In the genomic region with DNA sequence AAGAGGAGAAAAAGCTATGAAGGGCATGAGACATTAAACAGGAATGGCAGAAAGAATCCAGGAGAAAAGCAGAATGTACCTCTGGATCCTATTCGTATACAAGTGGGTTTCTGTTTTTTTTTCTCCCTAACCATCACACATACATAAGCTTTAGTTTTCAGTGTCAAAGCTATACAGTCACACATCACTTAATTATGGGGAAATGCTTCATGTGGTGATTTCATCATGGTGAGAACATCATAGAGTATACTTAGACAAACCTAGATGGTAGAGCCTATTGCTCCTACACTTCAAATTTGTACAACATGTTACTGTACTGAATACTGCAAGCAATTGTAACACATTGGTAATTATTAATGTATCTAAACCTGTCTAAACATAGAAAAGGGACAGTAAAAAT, we compare ENCODE assay signal across 16 cellular contexts.
DNase-seq lines count a peak whose midpoint lies in the region; ATAC-seq, FAIRE-seq and TF ChIP-seq lines count a peak whose summit lies in the region.
"Had no signal": no experiment of that assay in that cellular context is flagged by ENCODE, and none has a peak within 500 bp of the region (broad histone marks: within the 10 kb centered on the region; RNA-seq: fewer than 3 reads in every experiment).

No MANE protein-coding gene starts in this region.

- TF ChIP-seq POLR2A in A549 (IDR thresholded peaks at IDR 0.05; ENCODE audit: low read length) (no peak), esophagus squamous epithelium (IDR thresholded peaks at IDR 0.05) (no peak)

- no peak for ATAC-seq in A549
- ATAC-seq in stimulated activated effector memory CD8-positive, alpha-beta T cell treated with anti-CD3 and anti-CD28 coated beads, Interleukin-12 subunit alpha, Interleukin-12 subunit beta, amount 100 ng/mL, for 72 hours: no peak
- ATAC-seq: activated CD8-positive, alpha-beta T cell treated with anti-CD3 and anti-CD28 coated beads for 36 hours had no signal

- peaks cover 99% of the 10 kb centered on the region for H3K4me1 ChIP-seq in A549
- H3K4me1 ChIP-seq in esophagus squamous epithelium: peaks cover 23 to 100% (median 75%) of the 10 kb centered on the region in 3 donors

- intact Hi-C loops in esophagus squamous epithelium (cut with DNase I): loop anchor here (10.0 kb wide), 1 partner anchor 48 kb away; no protein-coding TSS in a partner anchor

- H3K36me3 ChIP-seq in esophagus squamous epithelium: peaks cover 3 to 66% (median 4%) of the 10 kb centered on the region in 3 donors

- TF ChIP-seq CTCF in A549 (IDR thresholded peaks at IDR 0.05): no peak
- TF ChIP-seq CTCF in esophagus squamous epithelium (IDR thresholded peaks at IDR 0.05): no peak
- TF ChIP-seq CTCF in nephron progenitor cell (IDR thresholded peaks at IDR 0.05): no peak

- H3K27ac ChIP-seq in A549: peak overlapping the region; percentile 86 to 99
- H3K27ac ChIP-seq in esophagus squamous epithelium: peak overlapping the region; percentile 83 to 99 (median 92)

- no peaks in the 10 kb centered on the region for H3K9me3 Mint-ChIP-seq in nephron progenitor cell
- no peaks in the 10 kb centered on the region for H3K9me3 Mint-ChIP-seq in stimulated activated effector memory CD8-positive, alpha-beta T cell treated with anti-CD3 and anti-CD28 coated beads, Interleukin-12 subunit alpha, Interleukin-12 subunit beta, amount 100 ng/mL, for 72 hours
- H3K9me3 Mint-ChIP-seq: activated CD8-positive, alpha-beta T cell treated with anti-CD3 and anti-CD28 coated beads for 36 hours; activated T-helper 1 cell treated with anti-CD3 and anti-CD28 coated beads, Interleukin-12 subunit alpha, Interleukin-12 subunit beta, Interleukin-2, Interleukin-4 antibody, amounts not matched to agents 30 ng/mL and 10 ng/mL and 1 ng/mL, durations not matched to agents 14 hours and 24 hours and 36 hours; CD8-positive, alpha-beta memory T cell had no signal

- 40% methylated on average over 1 of the region's 1 CpG for WGBS in A549 (ENCODE audit: missing lambda C conversion rate)
- WGBS in esophagus squamous epithelium, 2 donors: 64% methylated on average over 1 of the region's 1 CpG

- peaks cover 9% of the 10 kb centered on the region for H3K4me1 Mint-ChIP-seq in nephron progenitor cell
- no peaks in the 10 kb centered on the region for H3K4me1 Mint-ChIP-seq in stimulated activated effector memory CD8-positive, alpha-beta T cell treated with anti-CD3 and anti-CD28 coated beads, Interleukin-12 subunit alpha, Interleukin-12 subunit beta, amount 100 ng/mL, for 72 hours
- H3K4me1 Mint-ChIP-seq: CD8-positive, alpha-beta memory T cell had no signal

- H3K4me3 Mint-ChIP-seq in nephron progenitor cell: no peak overlapping the region
- no peak overlapping the region for H3K4me3 Mint-ChIP-seq in stimulated activated effector memory CD8-positive, alpha-beta T cell treated with anti-CD3 and anti-CD28 coated beads, Interleukin-12 subunit alpha, Interleukin-12 subunit beta, amount 100 ng/mL, for 72 hours
- H3K4me3 Mint-ChIP-seq: activated CD8-positive, alpha-beta T cell treated with anti-CD3 and anti-CD28 coated beads for 36 hours; activated T-helper 1 cell treated with anti-CD3 and anti-CD28 coated beads, Interleukin-12 subunit alpha, Interleukin-12 subunit beta, Interleukin-2, Interleukin-4 antibody, amounts not matched to agents 30 ng/mL and 10 ng/mL and 1 ng/mL, durations not matched to agents 14 hours and 24 hours and 36 hours; CD8-positive, alpha-beta memory T cell had no signal

- peak overlapping the region; percentile 18; the same call in 1 of the 3 replicates for H3K4me3 ChIP-seq in A549
- no peak overlapping the region for H3K4me3 ChIP-seq in esophagus squamous epithelium

- DNase-seq in A549 (ENCODE audit: low read depth in 1 of 2, low spot score in 1 of 2): no peak
- peak; percentile 35 for DNase-seq in RCC 7860 (ENCODE audit: low spot score)
- no peak for DNase-seq in esophagus squamous epithelium (lab: John Stamatoyannopoulos, UW)
- peak; percentile 60 for DNase-seq in renal cortical epithelial cell (ENCODE audit: low read depth)
- no peak for DNase-seq in nephron progenitor cell
- no peak for DNase-seq in DMS153 (lab: John Stamatoyannopoulos, UW)
- DNase-seq in NCI-H1694 (lab: John Stamatoyannopoulos, UW): no peak
- no peak for DNase-seq in stimulated activated effector memory CD8-positive, alpha-beta T cell treated with anti-CD3 and anti-CD28 coated beads, Interleukin-12 subunit alpha, Interleukin-12 subunit beta, amount 100 ng/mL, for 72 hours (ENCODE audit: low spot score in 2 of 2)
- DNase-seq: activated CD8-positive, alpha-beta T cell treated with anti-CD3 and anti-CD28 coated beads for 36 hours; amygdala; CD8-positive, alpha-beta memory T cell; mesendoderm; NCI-H1436 treated with DMSO at 0.1 percent for 48 hours; NCI-H446 treated with DMSO at 0.1 percent for 48 hours had no signal

- H3K4me2 ChIP-seq in A549: peak overlapping the region; percentile 74

- H3K27me3 Mint-ChIP-seq in nephron progenitor cell (ENCODE audit: low read depth, poor library complexity): no peaks in the 10 kb centered on the region
- H3K27me3 Mint-ChIP-seq: activated CD8-positive, alpha-beta T cell treated with anti-CD3 and anti-CD28 coated beads for 36 hours; CD8-positive, alpha-beta memory T cell had no signal

- no peak for TF ChIP-seq RAD21 in A549 (conservative IDR thresholded peaks at IDR 0.05 in 1 of 2, IDR thresholded peaks at IDR 0.05 in 1 of 2)

- POLR2A ChIA-PET in A549 (lab: Yijun Ruan, JAX): interaction anchor here (1.0 to 1.3 kb wide), 4 partner anchors 9 to 113 kb away, joined by 3 to 6 read pairs (median 4); no protein-coding TSS in a partner anchor

- H3K36me3 Mint-ChIP-seq in nephron progenitor cell (ENCODE audit: low read depth): peaks cover 71% of the 10 kb centered on the region
- peaks cover 9% of the 10 kb centered on the region for H3K36me3 Mint-ChIP-seq in stimulated activated effector memory CD8-positive, alpha-beta T cell treated with anti-CD3 and anti-CD28 coated beads, Interleukin-12 subunit alpha, Interleukin-12 subunit beta, amount 100 ng/mL, for 72 hours

- no peak for TF ChIP-seq EP300 in A549 (IDR thresholded peaks at IDR 0.05)

- FAIRE-seq in A549 (lab: Jason Lieb, UNC): no peak
- FAIRE-seq in RCC 7860 (lab: Jason Lieb, UNC): no peak
- FAIRE-seq: GM12891 had no signal

- CTCF ChIA-PET in A549 (lab: Yijun Ruan, JAX): interaction anchor here (2.3 kb wide), 1 partner anchor 336 kb away, joined by 6 read pairs; no protein-coding TSS in a partner anchor

- no peaks in the 10 kb centered on the region for H3K9me3 ChIP-seq in A549
- no peaks in the 10 kb centered on the region for H3K9me3 ChIP-seq in esophagus squamous epithelium

- no peak overlapping the region for H3K27ac Mint-ChIP-seq in nephron progenitor cell
- no peak overlapping the region for H3K27ac Mint-ChIP-seq in stimulated activated effector memory CD8-positive, alpha-beta T cell treated with anti-CD3 and anti-CD28 coated beads, Interleukin-12 subunit alpha, Interleukin-12 subunit beta, amount 100 ng/mL, for 72 hours
- H3K27ac Mint-ChIP-seq: activated CD8-positive, alpha-beta T cell treated with anti-CD3 and anti-CD28 coated beads for 36 hours; activated T-helper 1 cell treated with anti-CD3 and anti-CD28 coated beads, Interleukin-12 subunit alpha, Interleukin-12 subunit beta, Interleukin-2, Interleukin-4 antibody, amounts not matched to agents 30 ng/mL and 10 ng/mL and 1 ng/mL, durations not matched to agents 14 hours and 24 hours and 36 hours; CD8-positive, alpha-beta memory T cell had no signal

- H3K27me3 ChIP-seq in esophagus squamous epithelium: no peaks in the 10 kb centered on the region

TF ChIP-seq in A549, 52 proteins besides CTCF, POLR2A, EP300 and RAD21:
- peak; percentile 67 for TF ChIP-seq HOXA7 (CRISPR knock-in tag; IDR thresholded peaks at IDR 0.05)
- no peak for TF ChIP-seq RNF2 (IDR thresholded peaks at IDR 0.05; ENCODE audit: borderline replicate concordance, low read depth)
- TF ChIP-seq TFCP2L1 (CRISPR knock-in tag; IDR thresholded peaks at IDR 0.05): 0 out of 2 replicates have a peak, but pooled peaks have one; percentile 18
- TF ChIP-seq SMC3 (IDR thresholded peaks at IDR 0.05): no peak
- no peak for TF ChIP-seq NPAS2 (CRISPR knock-in tag; IDR thresholded peaks at IDR 0.05; ENCODE audit: borderline replicate concordance)
TF ChIP-seq in A549: peak in this region for 2.

Comparison
In these comparisons a context has a peak if more than half of its experiments do, and no peak if none do; other contexts are left out.
1. DNase-seq: peak in RCC 7860 (single experiment) and renal cortical epithelial cell (single experiment); none in A549 (0 of 2), esophagus squamous epithelium (single experiment), nephron progenitor cell (single experiment), DMS153 (single experiment), NCI-H1694 (single experiment) and stimulated activated effector memory CD8-positive, alpha-beta T cell treated with anti-CD3 and anti-CD28 coated beads, Interleukin-12 subunit alpha, Interleukin-12 subunit beta, amount 100 ng/mL, for 72 hours (0 of 2).